27 cellular contexts compared by ENCODE assay signal in genomic region chr17:6544011-6544370, GRCh38.
"Had no signal": no experiment of that assay in that cellular context is flagged by ENCODE, and none has a peak within 500 bp of the region (broad histone marks: within the 10 kb centered on the region; RNA-seq: fewer than 3 reads in every experiment).

No MANE protein-coding gene starts in this region.

- DNase-seq: activated B cell treated with CpG ODN at 0.5 μM for 24 hours; activated CD4-positive, alpha-beta memory T cell treated with anti-CD3 and anti-CD28 coated beads for 36 hours; activated CD4-positive, alpha-beta T cell treated with anti-CD3 and anti-CD28 coated beads for 48 hours; activated CD8-positive, alpha-beta memory T cell treated with anti-CD3 and anti-CD28 coated beads, Interleukin-2, amount 10 ng/mL, durations not matched to agents 7 days and 5 days; activated CD8-positive, alpha-beta memory T cell treated with anti-CD3 and anti-CD28 coated beads, Interleukin-2, amount 50 U/mL, for 4 hours; activated CD8-positive, alpha-beta T cell treated with anti-CD3 and anti-CD28 coated beads, Interleukin-2, amount 10 ng/mL, durations not matched to agents 7 days and 5 days; activated effector memory CD4-positive, alpha-beta T cell treated with anti-CD3 and anti-CD28 coated beads, Interleukin-2, amount 50 U/mL, for 16 hours; activated naive CD4-positive, alpha-beta T cell treated with anti-CD3 and anti-CD28 coated beads, Interleukin-2, amount 10 ng/mL, durations not matched to agents 7 days and 5 days; activated naive CD8-positive, alpha-beta T cell treated with anti-CD3 and anti-CD28 coated beads, Interleukin-2, amount 10 ng/mL, durations not matched to agents 7 days and 5 days; activated T-cell treated with anti-CD3 and anti-CD28 coated beads, Interleukin-2, amount 50 U/mL, for 1 hour; activated T-cell treated with anti-CD3 and anti-CD28 coated beads, Interleukin-2, amount 50 U/mL, for 48 hours; central memory CD4-positive, alpha-beta T cell; effector memory CD4-positive, alpha-beta T cell; endodermal cell; foreskin fibroblast; head of caudate nucleus; T-helper 17 cell; T1000; WERI-Rb-1 had no signal

- ATAC-seq: activated CD4-positive, CD25-positive, alpha-beta regulatory T cell treated with anti-CD3 and anti-CD28 coated beads, Interleukin-2, amount 50 U/mL, for 24 hours; activated CD8-positive, alpha-beta memory T cell treated with anti-CD3 and anti-CD28 coated beads, Interleukin-2, amount 10 ng/mL, durations not matched to agents 7 days and 5 days; activated CD8-positive, alpha-beta T cell treated with anti-CD3 and anti-CD28 coated beads, Interleukin-2, amount 10 ng/mL, durations not matched to agents 7 days and 5 days; activated naive CD4-positive, alpha-beta T cell treated with anti-CD3 and anti-CD28 coated beads, Interleukin-2, amount 50 U/mL, for 72 hours; esophagus mucosa; T-helper 17 cell had no signal

- H3K4me1 ChIP-seq: ascending aorta, breast epithelium had no signal

- H3K27me3 ChIP-seq: ascending aorta, breast epithelium, cardiac muscle cell, dorsolateral prefrontal cortex had no signal

- H3K9me3 ChIP-seq: ascending aorta, breast epithelium had no signal

- H3K36me3 ChIP-seq: ascending aorta, breast epithelium, cardiac muscle cell, WERI-Rb-1 had no signal

- H3K4me3 ChIP-seq: ascending aorta, breast epithelium, cardiac muscle cell, coronary artery had no signal

- H3K27ac ChIP-seq: ascending aorta, breast epithelium, cardiac muscle cell, coronary artery, WERI-Rb-1 had no signal
